In the genomic region with DNA sequence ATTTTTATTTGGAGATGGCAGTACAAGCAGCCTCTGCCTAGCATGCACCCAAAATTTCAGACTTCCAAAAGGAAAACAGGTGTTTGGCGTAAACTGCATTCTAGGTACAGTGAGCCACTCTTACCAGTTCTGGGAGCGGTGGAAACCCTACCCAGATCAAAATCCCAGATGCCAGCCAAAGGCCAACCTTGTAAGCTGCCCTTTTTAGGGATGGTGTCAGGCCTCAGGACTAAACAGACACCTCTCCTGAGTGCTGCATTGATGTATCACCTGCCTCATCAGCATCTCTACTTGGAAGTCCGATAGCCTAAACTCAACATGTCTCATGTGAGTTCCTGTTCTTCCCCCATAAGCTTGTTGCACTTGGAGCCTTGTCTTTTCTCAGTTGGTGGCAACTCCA, we compare ENCODE assay signal across 15 cellular contexts.
"Had no signal": no experiment of that assay in that cellular context is flagged by ENCODE, and none has a peak within 500 bp of the region (broad histone marks: within the 10 kb centered on the region; RNA-seq: fewer than 3 reads in every experiment).

No MANE protein-coding gene starts in this region.

- H3K27ac ChIP-seq: prostate gland, sigmoid colon, SK-N-MC, thoracic aorta had no signal

- H3K9me3 Mint-ChIP-seq: activated CD4-positive, alpha-beta T cell treated with anti-CD3 and anti-CD28 coated beads, Interleukin-2, amount 10 ng/mL, durations not matched to agents 24 days and 14 days; activated naive CD4-positive, alpha-beta T cell treated with anti-CD3 and anti-CD28 coated beads, Interleukin-2, amount 50 U/mL, for 24 hours; activated T-helper 2 cell treated with anti-CD3 and anti-CD28 coated beads, Interferon-gamma antibody, Interleukin-2, Interleukin-4, amounts not matched to agents 10 μg/mL and 5 μg/mL and 100 μg/mL, durations not matched to agents 14 hours and 24 hours and 36 hours; naive thymus-derived CD8-positive, alpha-beta T cell; T-helper 1 cell treated with Interleukin-12 subunit alpha and Interleukin-12 subunit beta and Interleukin-4 antibody, amounts not matched to agents 30 μg/mL and 1 μg/mL, for 36 hours; WTC11 had no signal

- DNase-seq: activated CD4-positive, alpha-beta T cell treated with anti-CD3 and anti-CD28 coated beads, Interleukin-2, amount 10 ng/mL, durations not matched to agents 24 days and 14 days; naive thymus-derived CD8-positive, alpha-beta T cell; sigmoid colon; stimulated activated CD4-positive, alpha-beta T cell treated with anti-CD3 and anti-CD28 coated beads, Interleukin-12 subunit alpha, Interleukin-12 subunit beta, amount 100 ng/mL, for 4 hours; stimulated activated naive CD8-positive, alpha-beta T cell treated with anti-CD3 and anti-CD28 coated beads, Interleukin-15, Interleukin-2, amounts not matched to agents 100 U/mL and 50 U/mL, for 24 hours had no signal

- H3K27me3 Mint-ChIP-seq: activated CD4-positive, alpha-beta T cell treated with anti-CD3 and anti-CD28 coated beads, Interleukin-2, amount 10 ng/mL, durations not matched to agents 24 days and 14 days; activated naive CD4-positive, alpha-beta T cell treated with anti-CD3 and anti-CD28 coated beads, Interleukin-2, amount 50 U/mL, for 24 hours; naive thymus-derived CD8-positive, alpha-beta T cell had no signal

- H3K27ac Mint-ChIP-seq: activated CD4-positive, alpha-beta T cell treated with anti-CD3 and anti-CD28 coated beads, Interleukin-2, amount 10 ng/mL, durations not matched to agents 24 days and 14 days; activated T-helper 2 cell treated with anti-CD3 and anti-CD28 coated beads, Interferon-gamma antibody, Interleukin-2, Interleukin-4, amounts not matched to agents 10 μg/mL and 5 μg/mL and 100 μg/mL, durations not matched to agents 14 hours and 24 hours and 36 hours; T-helper 1 cell treated with Interleukin-12 subunit alpha and Interleukin-12 subunit beta and Interleukin-4 antibody, amounts not matched to agents 30 μg/mL and 1 μg/mL, for 36 hours had no signal

- ATAC-seq: naive thymus-derived CD8-positive, alpha-beta T cell; stimulated activated naive CD8-positive, alpha-beta T cell treated with anti-CD3 and anti-CD28 coated beads, Interleukin-15, Interleukin-2, amounts not matched to agents 100 U/mL and 50 U/mL, for 24 hours; WTC11 had no signal

- H3K4me3 Mint-ChIP-seq: activated CD4-positive, alpha-beta T cell treated with anti-CD3 and anti-CD28 coated beads, Interleukin-2, amount 10 ng/mL, durations not matched to agents 24 days and 14 days; activated naive CD4-positive, alpha-beta T cell treated with anti-CD3 and anti-CD28 coated beads, Interleukin-2, amount 50 U/mL, for 24 hours; T-helper 1 cell treated with Interleukin-12 subunit alpha and Interleukin-12 subunit beta and Interleukin-4 antibody, amounts not matched to agents 30 μg/mL and 1 μg/mL, for 36 hours; WTC11 had no signal

- H3K4me1 ChIP-seq: prostate gland had no signal

- H3K4me3 ChIP-seq: prostate gland, sigmoid colon, SK-N-MC, thoracic aorta had no signal

- H3K27me3 ChIP-seq: sigmoid colon had no signal

- H3K36me3 Mint-ChIP-seq: WTC11 had no signal

- H3K9me3 ChIP-seq: prostate gland, sigmoid colon, thoracic aorta had no signal

- H3K36me3 ChIP-seq: prostate gland, sigmoid colon, thoracic aorta had no signal

- FAIRE-seq: endothelial cell of umbilical vein, frontal cortex, urothelium cell line had no signal
